In genomic region chr12:89247541-89247942, GRCh38 we compare ENCODE assay signal across 15 cellular contexts.
DNase-seq lines count a peak whose midpoint lies in the region; ATAC-seq and TF ChIP-seq lines count a peak whose summit lies in the region.
"Had no signal": no experiment of that assay in that cellular context is flagged by ENCODE, and none has a peak within 500 bp of the region (broad histone marks: within the 10 kb centered on the region; RNA-seq: fewer than 3 reads in every experiment).

No MANE protein-coding gene starts in this region.

- intact Hi-C loops in breast epithelium (cut with DNase I; ENCODE audit: low total_unique reads) (no loop called here), MCF 10A (cut with micrococcal nuclease) (no loop called here), left ventricle myocardium inferior (cut with micrococcal nuclease) (loop anchor here (10.0 kb wide), 1 partner anchor 97 kb away; no protein-coding TSS in a partner anchor)
- intact Hi-C loops in CD8-positive, alpha-beta T cell (cut with DNase I, micrococcal nuclease): loop anchor here (5.0 to 10.0 kb wide), 3 partner anchors 105 to 277 kb away; partner anchors contain the start of genes DUSP6 (in 1 of the 2), GALNT4 (in 1 of the 2) and POC1B (in 1 of the 2)

- ATAC-seq in activated CD8-positive, alpha-beta memory T cell treated with anti-CD3 and anti-CD28 coated beads, Interleukin-2, amount 10 ng/mL, durations not matched to agents 7 days and 5 days: no peak
- no peak for ATAC-seq in CD8-positive, alpha-beta T cell

- BruUV-seq in MCF 10A (replicated peaks; lab: Mats Ljungman, UMichigan): no TSS peak

- H3K27ac Mint-ChIP-seq in MCF 10A (ENCODE audit: low read depth, unreplicated experiment) (no peak overlapping the region), type B pancreatic cell (peak overlapping the region; percentile 22)
- H3K27ac Mint-ChIP-seq in activated CD8-positive, alpha-beta memory T cell treated with anti-CD3 and anti-CD28 coated beads, Interleukin-2, amount 10 ng/mL, durations not matched to agents 7 days and 5 days: no peak overlapping the region
- no peak overlapping the region for H3K27ac Mint-ChIP-seq in CD8-positive, alpha-beta T cell
- H3K27ac Mint-ChIP-seq: stimulated activated naive CD8-positive, alpha-beta T cell treated with anti-CD3 and anti-CD28 coated beads, Interleukin-15, Interleukin-2, amounts not matched to agents 100 ng/mL and 50 ng/mL, for 24 hours had no signal

- POLR2A ChIA-PET in MCF 10A (lab: Yijun Ruan, JAX): interaction anchor here (1.3 to 1.9 kb wide), 3 partner anchors 20 to 30 kb away, joined by 3 to 6 read pairs (median 6); no protein-coding TSS in a partner anchor
- POLR2A ChIA-PET in CD8-positive, alpha-beta T cell (lab: Charles Lee): no interaction called here

- DNase-seq in breast epithelium (ENCODE audit: low spot score in 2 of 2) (no peak), MCF 10A (ENCODE audit: unreplicated experiment) (no peak), NCI-H345 (lab: John Stamatoyannopoulos, UW) (peak; percentile 70), epithelial cell of esophagus (ENCODE audit: low read depth) (peak; percentile 34), type B pancreatic cell (ENCODE audit: extremely low spot score, unreplicated experiment) (no peak), left ventricle myocardium inferior (no peak)
- no peak for DNase-seq in activated CD8-positive, alpha-beta memory T cell treated with anti-CD3 and anti-CD28 coated beads, Interleukin-2, amount 10 ng/mL, durations not matched to agents 7 days and 5 days
- no peak for DNase-seq in CD8-positive, alpha-beta T cell
- DNase-seq: ACHN; activated CD4-positive, CD25-positive, alpha-beta regulatory T cell; NCI-H226; Peyer's patch had no signal

- H3K27ac ChIP-seq in breast epithelium (peak overlapping the region; percentile 17 to 30), left ventricle myocardium inferior (replicated peaks) (no peak overlapping the region)
- no peak overlapping the region for H3K27ac ChIP-seq in CD8-positive, alpha-beta T cell (ENCODE audit: low read depth, low read length)
- H3K27ac ChIP-seq: neutrophil, Peyer's patch had no signal

- no peak overlapping the region for H3K4me3 ChIP-seq in breast epithelium
- no peak overlapping the region for H3K4me3 ChIP-seq in epithelial cell of esophagus (ENCODE audit: low read length)
- no peak overlapping the region for H3K4me3 ChIP-seq in left ventricle myocardium inferior
- no peak overlapping the region for H3K4me3 ChIP-seq in CD8-positive, alpha-beta T cell (ENCODE audit: low read depth, low read length)
- H3K4me3 ChIP-seq: Peyer's patch had no signal

- peaks cover 6% of the 10 kb centered on the region for H3K4me1 Mint-ChIP-seq in MCF 10A (ENCODE audit: insufficient read depth, unreplicated experiment)
- peaks cover 36% of the 10 kb centered on the region for H3K4me1 Mint-ChIP-seq in type B pancreatic cell (ENCODE audit: unreplicated experiment)
- H3K4me1 Mint-ChIP-seq in activated CD8-positive, alpha-beta memory T cell treated with anti-CD3 and anti-CD28 coated beads, Interleukin-2, amount 10 ng/mL, durations not matched to agents 7 days and 5 days: peaks cover 69% of the 10 kb centered on the region
- H3K4me1 Mint-ChIP-seq in CD8-positive, alpha-beta T cell (ENCODE audit: low read depth): peaks cover 34% of the 10 kb centered on the region

- peaks cover 8% of the 10 kb centered on the region for H3K9me3 Mint-ChIP-seq in MCF 10A (ENCODE audit: unreplicated experiment)
- H3K9me3 Mint-ChIP-seq in type B pancreatic cell: peaks cover 13% of the 10 kb centered on the region
- peaks cover 5% of the 10 kb centered on the region for H3K9me3 Mint-ChIP-seq in activated CD8-positive, alpha-beta memory T cell treated with anti-CD3 and anti-CD28 coated beads, Interleukin-2, amount 10 ng/mL, durations not matched to agents 7 days and 5 days (ENCODE audit: low read depth)
- no peaks in the 10 kb centered on the region for H3K9me3 Mint-ChIP-seq in CD8-positive, alpha-beta T cell

- TF ChIP-seq CTCF in breast epithelium (IDR thresholded peaks at IDR 0.05): no peak
- no peak for TF ChIP-seq CTCF in MCF 10A (IDR thresholded peaks at IDR 0.05; ENCODE audit: unreplicated experiment)
- no peak for TF ChIP-seq CTCF in epithelial cell of esophagus (IDR thresholded peaks at IDR 0.05; ENCODE audit: insufficient read depth, low read depth, low read length, missing control alignments)
- no peak for TF ChIP-seq CTCF in type B pancreatic cell (conservative IDR thresholded peaks at IDR 0.05)
- no peak for TF ChIP-seq CTCF in left ventricle myocardium inferior (IDR thresholded peaks at IDR 0.05; ENCODE audit: borderline replicate concordance)
- TF ChIP-seq CTCF in CD8-positive, alpha-beta T cell (IDR thresholded peaks at IDR 0.05): no peak

- H3K36me3 ChIP-seq in breast epithelium (no peaks in the 10 kb centered on the region), left ventricle myocardium inferior (no peaks in the 10 kb centered on the region)
- no peaks in the 10 kb centered on the region for H3K36me3 ChIP-seq in CD8-positive, alpha-beta T cell (ENCODE audit: insufficient read depth, low read length)
- H3K36me3 ChIP-seq: neutrophil, Peyer's patch had no signal

- H3K36me3 Mint-ChIP-seq in MCF 10A (ENCODE audit: insufficient read depth, unreplicated experiment) (no peaks in the 10 kb centered on the region), type B pancreatic cell (no peaks in the 10 kb centered on the region)
- H3K36me3 Mint-ChIP-seq in activated CD8-positive, alpha-beta memory T cell treated with anti-CD3 and anti-CD28 coated beads, Interleukin-2, amount 10 ng/mL, durations not matched to agents 7 days and 5 days: peaks cover 35% of the 10 kb centered on the region
- no peaks in the 10 kb centered on the region for H3K36me3 Mint-ChIP-seq in CD8-positive, alpha-beta T cell
- H3K36me3 Mint-ChIP-seq: activated naive CD8-positive, alpha-beta T cell had no signal

- CTCF ChIA-PET in MCF 10A (lab: Yijun Ruan, JAX): no interaction called here
- CTCF ChIA-PET in activated CD8-positive, alpha-beta memory T cell treated with anti-CD3 and anti-CD28 coated beads, Interleukin-2, amount 10 ng/mL, durations not matched to agents 7 days and 5 days (lab: Charles Lee): interaction anchor here (0.9 kb wide), 1 partner anchor 10 kb away, joined by 3 read pairs; no protein-coding TSS in a partner anchor
- CTCF ChIA-PET in CD8-positive, alpha-beta T cell (lab: Charles Lee): no interaction called here

- H3K27me3 Mint-ChIP-seq in MCF 10A (ENCODE audit: insufficient read depth, unreplicated experiment): no peaks in the 10 kb centered on the region
- H3K27me3 Mint-ChIP-seq in type B pancreatic cell: no peaks in the 10 kb centered on the region
- no peaks in the 10 kb centered on the region for H3K27me3 Mint-ChIP-seq in activated CD8-positive, alpha-beta memory T cell treated with anti-CD3 and anti-CD28 coated beads, Interleukin-2, amount 10 ng/mL, durations not matched to agents 7 days and 5 days
- peaks cover 8% of the 10 kb centered on the region for H3K27me3 Mint-ChIP-seq in CD8-positive, alpha-beta T cell (ENCODE audit: low read depth)
- H3K27me3 Mint-ChIP-seq: stimulated activated naive CD8-positive, alpha-beta T cell treated with anti-CD3 and anti-CD28 coated beads, Interleukin-15, Interleukin-2, amounts not matched to agents 100 ng/mL and 50 ng/mL, for 24 hours had no signal

- no peaks in the 10 kb centered on the region for H3K27me3 ChIP-seq in breast epithelium
- no peaks in the 10 kb centered on the region for H3K27me3 ChIP-seq in left ventricle myocardium inferior (ENCODE audit: low read depth)
- no peaks in the 10 kb centered on the region for H3K27me3 ChIP-seq in CD8-positive, alpha-beta T cell (ENCODE audit: insufficient read depth, low read length)
- H3K27me3 ChIP-seq: neutrophil, Peyer's patch had no signal

- H3K9me3 ChIP-seq in breast epithelium (no peaks in the 10 kb centered on the region), left ventricle myocardium inferior (replicated peaks) (no peaks in the 10 kb centered on the region)
- no peaks in the 10 kb centered on the region for H3K9me3 ChIP-seq in CD8-positive, alpha-beta T cell (ENCODE audit: low read length)
- H3K9me3 ChIP-seq: neutrophil, Peyer's patch had no signal

- TF ChIP-seq POLR2A in breast epithelium (IDR thresholded peaks at IDR 0.05): no peak

- H3K4me1 ChIP-seq in breast epithelium (peaks cover 0 to 3% of the 10 kb centered on the region in 2 donors), left ventricle myocardium inferior (peaks cover 43% of the 10 kb centered on the region)
- H3K4me1 ChIP-seq in CD8-positive, alpha-beta T cell (ENCODE audit: insufficient read depth, low read length): peaks cover 29% of the 10 kb centered on the region

- H3K4me3 Mint-ChIP-seq in MCF 10A (ENCODE audit: unreplicated experiment) (no peak overlapping the region), type B pancreatic cell (no peak overlapping the region)
- H3K4me3 Mint-ChIP-seq in activated CD8-positive, alpha-beta memory T cell treated with anti-CD3 and anti-CD28 coated beads, Interleukin-2, amount 10 ng/mL, durations not matched to agents 7 days and 5 days: no peak overlapping the region
- no peak overlapping the region for H3K4me3 Mint-ChIP-seq in CD8-positive, alpha-beta T cell
- H3K4me3 Mint-ChIP-seq: activated naive CD8-positive, alpha-beta T cell; stimulated activated naive CD8-positive, alpha-beta T cell treated with anti-CD3 and anti-CD28 coated beads, Interleukin-15, Interleukin-2, amounts not matched to agents 100 ng/mL and 50 ng/mL, for 24 hours had no signal

Comparison
In these comparisons a context has a peak if more than half of its experiments do, and no peak if none do; other contexts are left out.
1. DNase-seq: peak in NCI-H345 (single experiment) and epithelial cell of esophagus (single experiment); none in breast epithelium (0 of 2), MCF 10A (single experiment), type B pancreatic cell (single experiment), activated CD8-positive, alpha-beta memory T cell treated with anti-CD3 and anti-CD28 coated beads, Interleukin-2, amount 10 ng/mL, durations not matched to agents 7 days and 5 days (single experiment), left ventricle myocardium inferior (single experiment) and CD8-positive, alpha-beta T cell (0 of 7).
2. H3K27ac ChIP-seq: peak in breast epithelium (2 of 2); none in left ventricle myocardium inferior (single experiment) and CD8-positive, alpha-beta T cell (single experiment).
3. intact Hi-C loops: an anchor here in left ventricle myocardium inferior (10.0 kb wide) and CD8-positive, alpha-beta T cell (5.0 to 10.0 kb wide); none called in breast epithelium and MCF 10A.